ENCODE assay signal across 1 cellular context in genomic region chr11:61899146-61899841, GRCh38.
TF ChIP-seq lines count a peak whose summit lies in the region.

No MANE protein-coding gene starts in this region.

TF ChIP-seq in GM12878, 131 proteins besides CTCF, POLR2A, EP300 and RAD21 (continued from another document):
- TF ChIP-seq ZNF207 (IDR thresholded peaks at IDR 0.05; ENCODE audit: borderline replicate concordance) (peak; percentile 83), NR2F1 (conservative IDR thresholded peaks at IDR 0.05) (0 out of 2 replicates have a peak, but pooled peaks have one; percentile 22), KDM1A (IDR thresholded peaks at IDR 0.05; ENCODE audit: borderline replicate concordance) (no peak), GATAD2B (conservative IDR thresholded peaks at IDR 0.05; ENCODE audit: low read depth) (0 out of 2 replicates have a peak, but pooled peaks have one; percentile 26), RELA (IDR thresholded peaks at IDR 0.05; ENCODE audit: borderline replicate concordance, partially characterized antibody) (no peak), IRF4 (IDR thresholded peaks at IDR 0.05; ENCODE audit: low read depth, low read length) (peak; percentile 28; the same call in 1 of the 2 replicates), SMAD1 (IDR thresholded peaks at IDR 0.05; ENCODE audit: low read depth, partially characterized antibody) (no peak), RUNX3 (IDR thresholded peaks at IDR 0.05; ENCODE audit: low read length) (peak; percentile 51), CBX5 (IDR thresholded peaks at IDR 0.05; ENCODE audit: low read depth) (no peak), DPF2 (IDR thresholded peaks at IDR 0.05) (no peak), NBN (IDR thresholded peaks at IDR 0.05) (0 out of 2 replicates have a peak, but pooled peaks have one; percentile 36), NR2C1 (IDR thresholded peaks at IDR 0.05) (no peak), ZZZ3 (IDR thresholded peaks at IDR 0.05; ENCODE audit: control insufficient read depth, insufficient read length, low read depth) (no peak), ZBTB40 (IDR thresholded peaks at IDR 0.05; ENCODE audit: borderline replicate concordance) (no peak), CREM (IDR thresholded peaks at IDR 0.05; ENCODE audit: low read depth) (no peak), ESRRA (IDR thresholded peaks at IDR 0.05; ENCODE audit: low read length) (no peak), HCFC1 (IDR thresholded peaks at IDR 0.05; ENCODE audit: low read length) (0 out of 2 replicates have a peak, but pooled peaks have one; percentile 8), BACH1 (IDR thresholded peaks at IDR 0.05; ENCODE audit: borderline replicate concordance) (peak; percentile 36; the same call in 1 of the 2 replicates), MXI1 (IDR thresholded peaks at IDR 0.05; ENCODE audit: low read depth, low read length) (no peak), EZH2 (IDR thresholded peaks at IDR 0.05; ENCODE audit: borderline replicate concordance, control insufficient read depth, low read depth, low read length) (no peak), MAX (IDR thresholded peaks at IDR 0.05; ENCODE audit: low read depth, low read length) (0 out of 2 replicates have a peak, but pooled peaks have one; percentile 22), RFX5 (IDR thresholded peaks at IDR 0.05; ENCODE audit: low read depth, low read length) (no peak), CHD2 (IDR thresholded peaks at IDR 0.05; ENCODE audit: borderline replicate concordance, low read depth, low read length) (no peak), TCF12 (IDR thresholded peaks at IDR 0.05; ENCODE audit: low read depth, low read length) (0 out of 2 replicates have a peak, but pooled peaks have one; percentile 41), SPI1 (IDR thresholded peaks at IDR 0.05; ENCODE audit: borderline replicate concordance, insufficient read depth, low read depth, low read length) (peak; percentile 88), SMARCA5 (IDR thresholded peaks at IDR 0.05) (peak; percentile 78), HDGF (IDR thresholded peaks at IDR 0.05) (peak; percentile 78; the same call in 1 of the 2 replicates), ZNF622 (IDR thresholded peaks at IDR 0.05) (no peak), E2F4 (IDR thresholded peaks at IDR 0.05; ENCODE audit: low read depth, low read length) (no peak), ETV6 (conservative IDR thresholded peaks at IDR 0.05 in 1 of 2, IDR thresholded peaks at IDR 0.05 in 1 of 2; ENCODE audit: borderline replicate concordance in 1 of 2, low read depth in 1 of 2) (no peak), POLR2AphosphoS5 (IDR thresholded peaks at IDR 0.05; ENCODE audit: low read length) (no peak), EED (IDR thresholded peaks at IDR 0.05; ENCODE audit: low read depth) (no peak), ZNF24 (IDR thresholded peaks at IDR 0.05) (no peak), SREBF2 (IDR thresholded peaks at IDR 0.05; ENCODE audit: low read length) (no peak), POU2F2 (IDR thresholded peaks at IDR 0.05; ENCODE audit: borderline replicate concordance, low read depth, low read length) (peak; percentile 39; the same call in 1 of the 3 replicates), IKZF1 (conservative IDR thresholded peaks at IDR 0.05) (peak; percentile 28; the same call in 1 of the 2 replicates), TARDBP (IDR thresholded peaks at IDR 0.05; ENCODE audit: borderline replicate concordance) (no peak), YY1 (IDR thresholded peaks at IDR 0.05; ENCODE audit: low read depth, low read length) (peak; percentile 75; the same call in 1 of the 2 replicates), MEF2A (IDR thresholded peaks at IDR 0.05; ENCODE audit: insufficient read depth, low read depth, low read length) (no peak)
- TF ChIP-seq, protein P1, sequence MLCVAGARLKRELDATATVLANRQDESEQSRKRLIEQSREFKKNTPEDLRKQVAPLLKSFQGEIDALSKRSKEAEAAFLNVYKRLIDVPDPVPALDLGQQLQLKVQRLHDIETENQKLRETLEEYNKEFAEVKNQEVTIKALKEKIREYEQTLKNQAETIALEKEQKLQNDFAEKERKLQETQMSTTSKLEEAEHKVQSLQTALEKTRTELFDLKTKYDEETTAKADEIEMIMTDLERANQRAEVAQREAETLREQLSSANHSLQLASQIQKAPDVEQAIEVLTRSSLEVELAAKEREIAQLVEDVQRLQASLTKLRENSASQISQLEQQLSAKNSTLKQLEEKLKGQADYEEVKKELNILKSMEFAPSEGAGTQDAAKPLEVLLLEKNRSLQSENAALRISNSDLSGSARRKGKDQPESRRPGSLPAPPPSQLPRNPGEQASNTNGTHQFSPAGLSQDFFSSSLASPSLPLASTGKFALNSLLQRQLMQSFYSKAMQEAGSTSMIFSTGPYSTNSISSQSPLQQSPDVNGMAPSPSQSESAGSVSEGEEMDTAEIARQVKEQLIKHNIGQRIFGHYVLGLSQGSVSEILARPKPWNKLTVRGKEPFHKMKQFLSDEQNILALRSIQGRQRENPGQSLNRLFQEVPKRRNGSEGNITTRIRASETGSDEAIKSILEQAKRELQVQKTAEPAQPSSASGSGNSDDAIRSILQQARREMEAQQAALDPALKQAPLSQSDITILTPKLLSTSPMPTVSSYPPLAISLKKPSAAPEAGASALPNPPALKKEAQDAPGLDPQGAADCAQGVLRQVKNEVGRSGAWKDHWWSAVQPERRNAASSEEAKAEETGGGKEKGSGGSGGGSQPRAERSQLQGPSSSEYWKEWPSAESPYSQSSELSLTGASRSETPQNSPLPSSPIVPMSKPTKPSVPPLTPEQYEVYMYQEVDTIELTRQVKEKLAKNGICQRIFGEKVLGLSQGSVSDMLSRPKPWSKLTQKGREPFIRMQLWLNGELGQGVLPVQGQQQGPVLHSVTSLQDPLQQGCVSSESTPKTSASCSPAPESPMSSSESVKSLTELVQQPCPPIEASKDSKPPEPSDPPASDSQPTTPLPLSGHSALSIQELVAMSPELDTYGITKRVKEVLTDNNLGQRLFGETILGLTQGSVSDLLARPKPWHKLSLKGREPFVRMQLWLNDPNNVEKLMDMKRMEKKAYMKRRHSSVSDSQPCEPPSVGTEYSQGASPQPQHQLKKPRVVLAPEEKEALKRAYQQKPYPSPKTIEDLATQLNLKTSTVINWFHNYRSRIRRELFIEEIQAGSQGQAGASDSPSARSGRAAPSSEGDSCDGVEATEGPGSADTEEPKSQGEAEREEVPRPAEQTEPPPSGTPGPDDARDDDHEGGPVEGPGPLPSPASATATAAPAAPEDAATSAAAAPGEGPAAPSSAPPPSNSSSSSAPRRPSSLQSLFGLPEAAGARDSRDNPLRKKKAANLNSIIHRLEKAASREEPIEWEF (IDR thresholded peaks at IDR 0.05; ENCODE audit: insufficient replicate concordance, low read depth, low read length): no peak
- TF ChIP-seq, protein P2, sequence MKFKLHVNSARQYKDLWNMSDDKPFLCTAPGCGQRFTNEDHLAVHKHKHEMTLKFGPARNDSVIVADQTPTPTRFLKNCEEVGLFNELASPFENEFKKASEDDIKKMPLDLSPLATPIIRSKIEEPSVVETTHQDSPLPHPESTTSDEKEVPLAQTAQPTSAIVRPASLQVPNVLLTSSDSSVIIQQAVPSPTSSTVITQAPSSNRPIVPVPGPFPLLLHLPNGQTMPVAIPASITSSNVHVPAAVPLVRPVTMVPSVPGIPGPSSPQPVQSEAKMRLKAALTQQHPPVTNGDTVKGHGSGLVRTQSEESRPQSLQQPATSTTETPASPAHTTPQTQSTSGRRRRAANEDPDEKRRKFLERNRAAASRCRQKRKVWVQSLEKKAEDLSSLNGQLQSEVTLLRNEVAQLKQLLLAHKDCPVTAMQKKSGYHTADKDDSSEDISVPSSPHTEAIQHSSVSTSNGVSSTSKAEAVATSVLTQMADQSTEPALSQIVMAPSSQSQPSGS (IDR thresholded peaks at IDR 0.05; ENCODE audit: low read length): no peak
- TF ChIP-seq, protein P3, sequence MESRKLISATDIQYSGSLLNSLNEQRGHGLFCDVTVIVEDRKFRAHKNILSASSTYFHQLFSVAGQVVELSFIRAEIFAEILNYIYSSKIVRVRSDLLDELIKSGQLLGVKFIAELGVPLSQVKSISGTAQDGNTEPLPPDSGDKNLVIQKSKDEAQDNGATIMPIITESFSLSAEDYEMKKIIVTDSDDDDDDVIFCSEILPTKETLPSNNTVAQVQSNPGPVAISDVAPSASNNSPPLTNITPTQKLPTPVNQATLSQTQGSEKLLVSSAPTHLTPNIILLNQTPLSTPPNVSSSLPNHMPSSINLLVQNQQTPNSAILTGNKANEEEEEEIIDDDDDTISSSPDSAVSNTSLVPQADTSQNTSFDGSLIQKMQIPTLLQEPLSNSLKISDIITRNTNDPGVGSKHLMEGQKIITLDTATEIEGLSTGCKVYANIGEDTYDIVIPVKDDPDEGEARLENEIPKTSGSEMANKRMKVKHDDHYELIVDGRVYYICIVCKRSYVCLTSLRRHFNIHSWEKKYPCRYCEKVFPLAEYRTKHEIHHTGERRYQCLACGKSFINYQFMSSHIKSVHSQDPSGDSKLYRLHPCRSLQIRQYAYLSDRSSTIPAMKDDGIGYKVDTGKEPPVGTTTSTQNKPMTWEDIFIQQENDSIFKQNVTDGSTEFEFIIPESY (IDR thresholded peaks at IDR 0.05): peak; percentile 78; the same call in 1 of the 2 replicates
- TF ChIP-seq, protein P4, sequence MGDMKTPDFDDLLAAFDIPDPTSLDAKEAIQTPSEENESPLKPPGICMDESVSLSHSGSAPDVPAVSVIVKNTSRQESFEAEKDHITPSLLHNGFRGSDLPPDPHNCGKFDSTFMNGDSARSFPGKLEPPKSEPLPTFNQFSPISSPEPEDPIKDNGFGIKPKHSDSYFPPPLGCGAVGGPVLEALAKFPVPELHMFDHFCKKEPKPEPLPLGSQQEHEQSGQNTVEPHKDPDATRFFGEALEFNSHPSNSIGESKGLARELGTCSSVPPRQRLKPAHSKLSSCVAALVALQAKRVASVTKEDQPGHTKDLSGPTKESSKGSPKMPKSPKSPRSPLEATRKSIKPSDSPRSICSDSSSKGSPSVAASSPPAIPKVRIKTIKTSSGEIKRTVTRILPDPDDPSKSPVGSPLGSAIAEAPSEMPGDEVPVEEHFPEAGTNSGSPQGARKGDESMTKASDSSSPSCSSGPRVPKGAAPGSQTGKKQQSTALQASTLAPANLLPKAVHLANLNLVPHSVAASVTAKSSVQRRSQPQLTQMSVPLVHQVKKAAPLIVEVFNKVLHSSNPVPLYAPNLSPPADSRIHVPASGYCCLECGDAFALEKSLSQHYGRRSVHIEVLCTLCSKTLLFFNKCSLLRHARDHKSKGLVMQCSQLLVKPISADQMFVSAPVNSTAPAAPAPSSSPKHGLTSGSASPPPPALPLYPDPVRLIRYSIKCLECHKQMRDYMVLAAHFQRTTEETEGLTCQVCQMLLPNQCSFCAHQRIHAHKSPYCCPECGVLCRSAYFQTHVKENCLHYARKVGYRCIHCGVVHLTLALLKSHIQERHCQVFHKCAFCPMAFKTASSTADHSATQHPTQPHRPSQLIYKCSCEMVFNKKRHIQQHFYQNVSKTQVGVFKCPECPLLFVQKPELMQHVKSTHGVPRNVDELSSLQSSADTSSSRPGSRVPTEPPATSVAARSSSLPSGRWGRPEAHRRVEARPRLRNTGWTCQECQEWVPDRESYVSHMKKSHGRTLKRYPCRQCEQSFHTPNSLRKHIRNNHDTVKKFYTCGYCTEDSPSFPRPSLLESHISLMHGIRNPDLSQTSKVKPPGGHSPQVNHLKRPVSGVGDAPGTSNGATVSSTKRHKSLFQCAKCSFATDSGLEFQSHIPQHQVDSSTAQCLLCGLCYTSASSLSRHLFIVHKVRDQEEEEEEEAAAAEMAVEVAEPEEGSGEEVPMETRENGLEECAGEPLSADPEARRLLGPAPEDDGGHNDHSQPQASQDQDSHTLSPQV (IDR thresholded peaks at IDR 0.05): 0 out of 2 replicates have a peak, but pooled peaks have one; percentile 16
- TF ChIP-seq, protein P5, sequence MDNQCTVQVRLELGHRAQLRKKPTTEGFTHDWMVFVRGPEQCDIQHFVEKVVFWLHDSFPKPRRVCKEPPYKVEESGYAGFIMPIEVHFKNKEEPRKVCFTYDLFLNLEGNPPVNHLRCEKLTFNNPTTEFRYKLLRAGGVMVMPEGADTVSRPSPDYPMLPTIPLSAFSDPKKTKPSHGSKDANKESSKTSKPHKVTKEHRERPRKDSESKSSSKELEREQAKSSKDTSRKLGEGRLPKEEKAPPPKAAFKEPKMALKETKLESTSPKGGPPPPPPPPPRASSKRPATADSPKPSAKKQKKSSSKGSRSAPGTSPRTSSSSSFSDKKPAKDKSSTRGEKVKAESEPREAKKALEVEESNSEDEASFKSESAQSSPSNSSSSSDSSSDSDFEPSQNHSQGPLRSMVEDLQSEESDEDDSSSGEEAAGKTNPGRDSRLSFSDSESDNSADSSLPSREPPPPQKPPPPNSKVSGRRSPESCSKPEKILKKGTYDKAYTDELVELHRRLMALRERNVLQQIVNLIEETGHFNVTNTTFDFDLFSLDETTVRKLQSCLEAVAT (IDR thresholded peaks at IDR 0.05): 0 out of 2 replicates have a peak, but pooled peaks have one; percentile 37
